14 cellular contexts compared by ENCODE assay signal in genomic region chr7:138316421-138317043, GRCh38.
DNase-seq lines count a peak whose midpoint lies in the region; ATAC-seq lines count a peak whose summit lies in the region.
"Had no signal": no experiment of that assay in that cellular context is flagged by ENCODE, and none has a peak within 500 bp of the region (broad histone marks: within the 10 kb centered on the region; RNA-seq: fewer than 3 reads in every experiment).

No MANE protein-coding gene starts in this region.

- peak; percentile 94 for ATAC-seq in GM18858 (IDR thresholded peaks at IDR 0.05; ENCODE audit: unreplicated experiment)
- ATAC-seq in GM21619 (IDR thresholded peaks at IDR 0.05; ENCODE audit: unreplicated experiment), result peak; percentile 99
- peak; percentile 99 for ATAC-seq in HG03354 (IDR thresholded peaks at IDR 0.05; ENCODE audit: poor library complexity, severe bottlenecking, unreplicated experiment)

- DNase-seq in kidney tubule cell (ENCODE audit: low spot score) (peak; percentile 90), DMS 273 (lab: John Stamatoyannopoulos, UW; ENCODE audit: unreplicated experiment) (no peak), cortex of kidney (lab: John Stamatoyannopoulos, UW) (no peak)
- no peak for DNase-seq in activated CD4-positive, alpha-beta T cell treated with anti-CD3 and anti-CD28 coated beads, Interleukin-2, amount 50 U/mL, for 1 hour
- DNase-seq in activated T-cell treated with anti-CD3 and anti-CD28 coated beads, Interleukin-2, amount 50 U/mL, for 48 hours, result no peak
- DNase-seq: activated CD8-positive, alpha-beta memory T cell treated with anti-CD3 and anti-CD28 coated beads, Interleukin-2, amount 50 U/mL, for 48 hours; C1 segment of cervical spinal cord; immature natural killer cell; NCI-H1436 treated with DMSO at 0.1 percent for 48 hours; stimulated activated CD4-positive, alpha-beta T cell treated with anti-CD3 and anti-CD28 coated beads, Interleukin-2, amount 100 ng/mL, for 48 hours; T-helper 9 cell had no signal
